ENCODE assay signal across 10 cellular contexts in the genomic region with DNA sequence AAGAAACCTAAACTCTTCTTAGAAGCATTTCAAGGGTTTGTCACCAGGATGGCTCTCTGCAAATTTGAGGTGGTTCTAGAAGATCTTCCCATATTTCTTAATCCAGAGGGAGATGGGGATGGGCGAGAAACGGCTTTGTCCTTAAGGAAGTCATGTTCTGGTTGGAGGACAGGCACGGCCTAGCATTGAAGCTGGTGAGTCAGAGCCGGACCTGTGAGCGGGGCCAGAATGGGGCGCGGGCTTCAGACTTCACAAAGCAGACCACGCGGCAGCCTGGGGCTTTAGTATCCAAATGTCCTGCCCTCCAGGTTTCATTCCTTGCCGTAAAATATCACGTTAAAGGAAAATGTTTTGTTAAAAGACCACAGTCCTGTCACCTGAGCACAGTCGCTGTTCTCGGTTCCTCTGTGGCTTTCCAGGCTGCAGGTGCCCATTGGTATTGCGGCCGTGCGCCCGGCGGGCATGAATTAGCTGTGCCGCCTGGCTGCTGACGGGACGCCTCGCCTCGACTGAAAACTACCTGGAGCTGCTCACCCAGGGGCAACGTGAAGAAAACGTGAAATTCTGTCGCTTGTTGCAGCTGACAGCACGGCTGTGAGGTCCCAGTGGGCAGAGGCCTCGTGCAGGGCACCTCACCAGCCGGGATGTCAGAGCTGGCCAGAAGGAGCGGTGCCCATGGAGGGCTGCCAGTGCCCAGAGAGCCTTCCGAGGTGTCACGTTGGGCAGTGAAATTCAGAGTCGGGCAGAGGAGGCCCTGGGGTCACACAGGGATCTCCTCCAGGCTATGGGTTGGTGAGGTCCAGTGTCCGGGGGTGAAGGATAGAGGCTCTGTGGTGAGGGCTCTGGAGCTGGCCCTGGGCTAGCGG. TPM values are rescaled to one million over a fixed set of nuclear protein-coding genes. Genes with fewer than 3 reads are reported as not detected.
DNase-seq lines count a peak whose midpoint lies in the region; ATAC-seq and TF ChIP-seq lines count a peak whose summit lies in the region.
"Had no signal": no experiment of that assay in that cellular context is flagged by ENCODE, and none has a peak within 500 bp of the region (broad histone marks: within the 10 kb centered on the region; RNA-seq: fewer than 3 reads in every experiment).

No MANE protein-coding gene starts in this region.

- H3K9ac ChIP-seq in H9 (ENCODE audit: extremely low read depth, insufficient read length, low read length), result no peak overlapping the region
- no peak overlapping the region for H3K9ac ChIP-seq in endodermal cell (ENCODE audit: extremely low read depth, low read length, poor library complexity, severe bottlenecking)

- H3K4me1 Mint-ChIP-seq in H9 (peaks cover 0 to 6% of the 10 kb centered on the region in 2 experiments; a peak in 1 of 4 replicates), endodermal cell (no peaks in the 10 kb centered on the region), naive B cell (peaks cover 57 to 74% (median 73%) of the 10 kb centered on the region in 3 donors), HFFc6 (ENCODE audit: low read depth) (peaks cover 21% of the 10 kb centered on the region)
- H3K4me1 Mint-ChIP-seq in stimulated activated naive CD8-positive, alpha-beta T cell treated with anti-CD3 and anti-CD28 coated beads, Interleukin-15, amount 100 ng/mL, for 72 hours, result peaks cover 6% of the 10 kb centered on the region

- H3K23ac ChIP-seq in H9 (ENCODE audit: insufficient read length, low read depth, low read length), result no peak overlapping the region

- ATAC-seq in naive B cell (ENCODE audit: low read depth in 2 of 2) (peak; percentile 69 to 72), GM21529 (IDR thresholded peaks at IDR 0.05; ENCODE audit: unreplicated experiment) (no peak)
- no peak for ATAC-seq in stimulated activated naive CD8-positive, alpha-beta T cell treated with anti-CD3 and anti-CD28 coated beads, Interleukin-15, amount 100 ng/mL, for 72 hours

- no peaks in the 10 kb centered on the region for H3K27me3 ChIP-seq in H9 (ENCODE audit: insufficient read depth, low read length)
- no peaks in the 10 kb centered on the region for H3K27me3 ChIP-seq in endodermal cell (ENCODE audit: control insufficient read depth, insufficient read depth, low read length, poor library complexity, severe bottlenecking)

- H2BK12ac ChIP-seq in H9 (ENCODE audit: insufficient read length, low read depth, low read length), result no peak overlapping the region

- no peak overlapping the region for H3K14ac ChIP-seq in H9 (ENCODE audit: insufficient read depth, low read length)

- H3K9me3 ChIP-seq in H9 (ENCODE audit: control insufficient read depth, low read depth, low read length) (no peaks in the 10 kb centered on the region), endodermal cell (ENCODE audit: control insufficient read depth, low read length) (no peaks in the 10 kb centered on the region)

- no peaks in the 10 kb centered on the region for H3K79me2 ChIP-seq in H9 (ENCODE audit: insufficient read depth, low read length)

- no peak overlapping the region for H3K4me3 ChIP-seq in endodermal cell (ENCODE audit: low read length)

- H3K27ac ChIP-seq in H9 (ENCODE audit: insufficient read length, low read depth, low read length) (no peak overlapping the region), endodermal cell (ENCODE audit: low read depth, low read length) (peak overlapping the region; percentile 78)

- no CpG with 5 or more reads among the region's 35 CpGs for WGBS in H9 (ENCODE audit: extremely low coverage, insufficient read length, low lambda C conversion rate)
- 95 to 96% methylated on average over 30 to 35 of the region's 35 CpGs for WGBS in endodermal cell (ENCODE audit: insufficient coverage in 1 of 2, insufficient read length in 1 of 2), 2 experiments

- H4K20me1 ChIP-seq in H9 (ENCODE audit: control insufficient read depth, insufficient read depth, insufficient read length), result no peaks in the 10 kb centered on the region

- H2BK5ac ChIP-seq in H9 (ENCODE audit: insufficient read length, low read length), result no peak overlapping the region

- no peak overlapping the region for H2AFZ ChIP-seq in H9 (ENCODE audit: low read length)

- no peak overlapping the region for H2BK120ac ChIP-seq in H9 (ENCODE audit: low read depth, low read length, poor library complexity, severe bottlenecking)

- no peak overlapping the region for H3K56ac ChIP-seq in H9 (ENCODE audit: insufficient read length, low read depth, low read length)

- H3T11ph ChIP-seq in H9 (ENCODE audit: low read length), result no peak overlapping the region

- H3K4me2 ChIP-seq in H9 (ENCODE audit: insufficient read depth, insufficient read length, low read length), result no peak overlapping the region

- no peak overlapping the region for H3K18ac ChIP-seq in H9 (ENCODE audit: insufficient read length, low read depth, low read length)

- H3K4me1 ChIP-seq in H9 (ENCODE audit: insufficient read depth, low read length), result no peaks in the 10 kb centered on the region
- no peaks in the 10 kb centered on the region for H3K4me1 ChIP-seq in endodermal cell (ENCODE audit: control insufficient read depth, insufficient read depth, low read length)

- no peak overlapping the region for H3K4me3 Mint-ChIP-seq in H9
- no peak overlapping the region for H3K4me3 Mint-ChIP-seq in endodermal cell
- peak overlapping the region; percentile 73 to 88 (median 84) for H3K4me3 Mint-ChIP-seq in naive B cell
- no peak overlapping the region for H3K4me3 Mint-ChIP-seq in HFFc6
- no peak overlapping the region for H3K4me3 Mint-ChIP-seq in stimulated activated naive CD8-positive, alpha-beta T cell treated with anti-CD3 and anti-CD28 coated beads, Interleukin-15, amount 100 ng/mL, for 72 hours

- H3K36me3 ChIP-seq in endodermal cell (ENCODE audit: control insufficient read depth, insufficient read depth, low read length), result peaks cover 14% of the 10 kb centered on the region

- H4K5ac ChIP-seq in H9 (ENCODE audit: insufficient read length, low read depth, low read length), result no peak overlapping the region

- H3K27ac Mint-ChIP-seq in H9, result peak overlapping the region in 2 of 3 experiments; percentile 45 to 77; a peak in 4 of 7 replicates
- peak overlapping the region; percentile 39 for H3K27ac Mint-ChIP-seq in endodermal cell
- H3K27ac Mint-ChIP-seq in naive B cell, result peak overlapping the region; percentile 88 to 97 (median 96)
- H3K27ac Mint-ChIP-seq in HFFc6, result no peak overlapping the region
- H3K27ac Mint-ChIP-seq in stimulated activated naive CD8-positive, alpha-beta T cell treated with anti-CD3 and anti-CD28 coated beads, Interleukin-15, amount 100 ng/mL, for 72 hours, result peak overlapping the region in 1 of 2 donors; percentile 33

- TF ChIP-seq CTCF in H9 (conservative IDR thresholded peaks at IDR 0.05) (no peak), endodermal cell (conservative IDR thresholded peaks at IDR 0.05) (no peak), HFFc6 (IDR thresholded peaks at IDR 0.05) (no peak)

- no peak overlapping the region for H4K8ac ChIP-seq in H9 (replicated peaks; ENCODE audit: insufficient read length, low read depth, low read length)

- H3K36me3 Mint-ChIP-seq in H9 (ENCODE audit: insufficient read depth in 1 of 3, low read depth in 3 of 3) (peaks cover 25 to 37% (median 32%) of the 10 kb centered on the region in 3 experiments; a peak in 6 of 7 replicates), endodermal cell (ENCODE audit: low read depth) (peaks cover 45% of the 10 kb centered on the region), naive B cell (no peaks in the 10 kb centered on the region), HFFc6 (ENCODE audit: low read depth) (peaks cover 5% of the 10 kb centered on the region; the same call in 1 of the 2 replicates)

- H3K4ac ChIP-seq in H9 (ENCODE audit: low read depth, low read length), result no peak overlapping the region

- H4K91ac ChIP-seq in H9 (ENCODE audit: insufficient read length, low read depth, low read length), result no peak overlapping the region

- H3K9me3 Mint-ChIP-seq in H9, result 0 out of 5 replicates have a peak, but pooled peaks cover 0 to 6% of the 10 kb centered on the region in 2 experiments
- H3K9me3 Mint-ChIP-seq in endodermal cell, result no peaks in the 10 kb centered on the region
- H3K9me3 Mint-ChIP-seq in naive B cell, result no peaks in the 10 kb centered on the region
- no peaks in the 10 kb centered on the region for H3K9me3 Mint-ChIP-seq in HFFc6
- H3K9me3 Mint-ChIP-seq in stimulated activated naive CD8-positive, alpha-beta T cell treated with anti-CD3 and anti-CD28 coated beads, Interleukin-15, amount 100 ng/mL, for 72 hours, result peaks cover 0 to 8% of the 10 kb centered on the region in 2 donors

- DNase-seq in AG08395 (ENCODE audit: low spot score) (peak; percentile 47), H9 (no peak), endodermal cell (no peak), naive B cell (peak; percentile 77), HFFc6 (no peak), NCI-H446 treated with DMSO at 0.1 percent for 48 hours (lab: John Stamatoyannopoulos, UW) (no peak)
- DNase-seq in stimulated activated naive CD8-positive, alpha-beta T cell treated with anti-CD3 and anti-CD28 coated beads, Interleukin-15, amount 100 ng/mL, for 72 hours, result no peak
- DNase-seq: ACHN, NCI-H187 treated with DMSO at 0.1 percent for 48 hours had no signal

- H3K27me3 Mint-ChIP-seq in H9 (ENCODE audit: low read depth), result no peaks in the 10 kb centered on the region; the same call in 1 of the 2 replicates
- H3K27me3 Mint-ChIP-seq in endodermal cell (ENCODE audit: insufficient read depth), result no peaks in the 10 kb centered on the region
- peaks cover 0 to 20% (median 17%) of the 10 kb centered on the region in 3 donors for H3K27me3 Mint-ChIP-seq in naive B cell
- peaks cover 17% of the 10 kb centered on the region for H3K27me3 Mint-ChIP-seq in HFFc6 (ENCODE audit: insufficient read depth)
- H3K27me3 Mint-ChIP-seq in stimulated activated naive CD8-positive, alpha-beta T cell treated with anti-CD3 and anti-CD28 coated beads, Interleukin-15, amount 100 ng/mL, for 72 hours, result no peaks in the 10 kb centered on the region

- H2AK5ac ChIP-seq in H9 (ENCODE audit: insufficient read length, low read length), result no peak overlapping the region

- H2BK20ac ChIP-seq in H9 (ENCODE audit: low read depth, low read length, poor library complexity, severe bottlenecking), result no peak overlapping the region

- no peaks in the 10 kb centered on the region for H3K23me2 ChIP-seq in H9 (ENCODE audit: insufficient read length, low read depth, low read length, poor library complexity, severe bottlenecking)

- no peaks in the 10 kb centered on the region for H3K79me1 ChIP-seq in H9 (ENCODE audit: insufficient read depth, low read depth, low read length, poor library complexity, severe bottlenecking)

- no peak overlapping the region for H2BK15ac ChIP-seq in H9 (ENCODE audit: low read depth, low read length)

RNA-seq across cellular contexts. Expression of a gene that starts 59.0 kb away (rescaled TPM):
- total RNA-seq in H9 (2021) (38.4 and 41.3 TPM in 2 replicates), endodermal cell (10 to 100 TPM; 58.2 to 64.1 TPM)
- polyA plus RNA-seq in endodermal cell (2013, experiment 1 of 2), result 37.4 TPM
- 35.9 TPM for polyA plus RNA-seq in endodermal cell (2013, experiment 2 of 2)
- polyA plus RNA-seq in naive B cell (ENCODE audit: low read depth in 6 of 6), result under 1 TPM in 5 of 6 donors, not detected in 1; 0.04 to 0.88 (median 0.56) TPM
- total RNA-seq in HFFc6 (2021; fragmentation: NEBNext Ultra II Directional; extraction: Animal tissue kit (Norgen Biotek cat#: 25700)), result 10 to 100 TPM in 2 of 6 experiments, 1 to 10 TPM in 4; 2.5 to 14.9 (median 3.8) TPM

Comparison
In these comparisons a context has a peak if more than half of its experiments do, and no peak if none do; other contexts are left out.
1. DNase-seq: peak in AG08395 (single experiment) and naive B cell (single experiment); none in H9 (single experiment), endodermal cell (single experiment), HFFc6 (single experiment), stimulated activated naive CD8-positive, alpha-beta T cell treated with anti-CD3 and anti-CD28 coated beads, Interleukin-15, amount 100 ng/mL, for 72 hours (0 of 2) and NCI-H446 treated with DMSO at 0.1 percent for 48 hours (single experiment).
2. H3K4me3 Mint-ChIP-seq: peak in naive B cell (8 of 8); none in H9 (0 of 2), endodermal cell (single experiment), HFFc6 (single experiment) and stimulated activated naive CD8-positive, alpha-beta T cell treated with anti-CD3 and anti-CD28 coated beads, Interleukin-15, amount 100 ng/mL, for 72 hours (0 of 2).
3. ATAC-seq: peak in naive B cell (2 of 2); none in GM21529 (single experiment) and stimulated activated naive CD8-positive, alpha-beta T cell treated with anti-CD3 and anti-CD28 coated beads, Interleukin-15, amount 100 ng/mL, for 72 hours (single experiment).